ENCODE assay signal across 1 cellular context in the genomic region with DNA sequence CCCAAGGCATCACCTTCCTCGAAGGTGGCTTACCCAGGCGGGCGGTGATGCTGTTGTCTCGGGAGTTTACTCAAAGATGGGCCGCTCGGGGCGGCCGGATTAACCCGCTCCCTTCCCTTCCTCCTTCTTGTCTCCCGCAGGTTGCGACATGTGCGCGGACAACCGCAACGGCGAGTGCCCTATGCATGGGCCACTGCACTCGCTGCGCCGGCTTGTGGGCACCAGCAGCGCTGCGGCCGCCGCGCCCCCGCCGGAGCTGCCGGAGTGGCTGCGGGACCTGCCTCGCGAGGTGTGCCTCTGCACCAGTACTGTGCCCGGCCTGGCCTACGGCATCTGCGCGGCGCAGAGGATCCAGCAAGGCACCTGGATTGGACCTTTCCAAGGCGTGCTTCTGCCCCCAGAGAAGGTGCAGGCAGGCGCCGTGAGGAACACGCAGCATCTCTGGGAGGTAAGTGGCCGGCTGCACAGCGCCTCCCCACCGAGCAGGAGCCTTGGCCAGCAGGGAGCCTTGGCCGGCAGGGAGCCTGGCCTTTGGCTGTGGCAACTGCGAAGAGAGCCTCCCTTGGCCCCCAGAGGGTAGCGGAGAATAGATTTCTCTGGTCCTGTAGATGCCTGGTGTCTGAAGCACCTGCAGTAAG.
TF ChIP-seq lines count a peak whose summit lies in the region.

No MANE protein-coding gene starts in this region.

TF ChIP-seq in SK-N-SH treated with all-trans-retinoic acid at 6 μM for 48 hours, 23 proteins besides CTCF, POLR2A, EP300 and RAD21 (continued from another document):
- TF ChIP-seq ISL1 (CRISPR knock-in tag; IDR thresholded peaks at IDR 0.05), result no peak
- TF ChIP-seq, protein P1, sequence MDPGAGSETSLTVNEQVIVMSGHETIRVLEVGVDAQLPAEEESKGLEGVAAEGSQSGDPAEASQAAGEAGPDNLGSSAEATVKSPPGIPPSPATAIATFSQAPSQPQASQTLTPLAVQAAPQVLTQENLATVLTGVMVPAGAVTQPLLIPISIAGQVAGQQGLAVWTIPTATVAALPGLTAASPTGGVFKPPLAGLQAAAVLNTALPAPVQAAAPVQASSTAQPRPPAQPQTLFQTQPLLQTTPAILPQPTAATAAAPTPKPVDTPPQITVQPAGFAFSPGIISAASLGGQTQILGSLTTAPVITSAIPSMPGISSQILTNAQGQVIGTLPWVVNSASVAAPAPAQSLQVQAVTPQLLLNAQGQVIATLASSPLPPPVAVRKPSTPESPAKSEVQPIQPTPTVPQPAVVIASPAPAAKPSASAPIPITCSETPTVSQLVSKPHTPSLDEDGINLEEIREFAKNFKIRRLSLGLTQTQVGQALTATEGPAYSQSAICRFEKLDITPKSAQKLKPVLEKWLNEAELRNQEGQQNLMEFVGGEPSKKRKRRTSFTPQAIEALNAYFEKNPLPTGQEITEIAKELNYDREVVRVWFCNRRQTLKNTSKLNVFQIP (CRISPR knock-in tag; IDR thresholded peaks at IDR 0.05; ENCODE audit: borderline replicate concordance, low read depth), result no peak
- TF ChIP-seq ZNF70 (CRISPR knock-in tag; IDR thresholded peaks at IDR 0.05), result no peak
- no peak for TF ChIP-seq ZFP3 (CRISPR knock-in tag; IDR thresholded peaks at IDR 0.05)
- TF ChIP-seq GLIS3 (CRISPR knock-in tag; IDR thresholded peaks at IDR 0.05), result no peak
TF ChIP-seq in SK-N-SH treated with all-trans-retinoic acid at 6 μM for 48 hours: peak in this region for 0.
